Comparison of ENCODE assay signal across 11 cellular contexts in genomic region chr13:113123226-113124150, GRCh38. TPM values are rescaled to one million over a fixed set of nuclear protein-coding genes. Genes with fewer than 3 reads are reported as not detected.
DNase-seq lines count a peak whose midpoint lies in the region; ATAC-seq and TF ChIP-seq lines count a peak whose summit lies in the region.
"Had no signal": no experiment of that assay in that cellular context is flagged by ENCODE, and none has a peak within 500 bp of the region (broad histone marks: within the 10 kb centered on the region; RNA-seq: fewer than 3 reads in every experiment).

No MANE protein-coding gene starts in this region.

- TF ChIP-seq CTCF in 22Rv1 (IDR thresholded peaks at IDR 0.05) = peak; percentile 29; the same call in 1 of the 2 replicates
- peak; percentile 31 for TF ChIP-seq CTCF in GM13977 (IDR thresholded peaks at IDR 0.05; ENCODE audit: extremely low read depth, insufficient read depth, missing control alignments)
- TF ChIP-seq CTCF in astrocyte of the cerebellum (IDR thresholded peaks at IDR 0.05; ENCODE audit: low read depth, low read length, missing control alignments) = peak; percentile 24
- TF ChIP-seq CTCF in lower lobe of right lung (IDR thresholded peaks at IDR 0.05) = no peak

- H3K9me3 ChIP-seq in lower lobe of right lung = no peaks in the 10 kb centered on the region

- intact Hi-C loops in lower lobe of right lung (cut with DNase I) = no loop called here

- H3K27me3 ChIP-seq in lower lobe of right lung (ENCODE audit: low read depth) = no peaks in the 10 kb centered on the region

- no peaks in the 10 kb centered on the region for H3K36me3 ChIP-seq in lower lobe of right lung

- no peak overlapping the region for H3K27ac ChIP-seq in 22Rv1
- peak overlapping the region; percentile 62 for H3K27ac ChIP-seq in lower lobe of right lung

- H3K4me3 ChIP-seq in astrocyte of the cerebellum (ENCODE audit: low read depth, low read length) (no peak overlapping the region), lower lobe of right lung (peak overlapping the region; percentile 43)

- H3K4me1 ChIP-seq in lower lobe of right lung = no peaks in the 10 kb centered on the region

- ATAC-seq in lower lobe of right lung (peak in 1 of 2 donors; percentile 20), GM19351 (IDR thresholded peaks at IDR 0.05; ENCODE audit: unreplicated experiment) (no peak)

- in situ Hi-C loops in GM13977 (cut with MboI; ENCODE audit: low pct_unique_long_range_greater_than_20kb, low sequenced_read_pairs, unreplicated experiment) (no loop called here), astrocyte of the cerebellum (cut with HindIII; ENCODE audit: low sequenced_read_pairs) (no loop called here)

- DNase-seq in GM13977 (ENCODE audit: low spot score) (no peak), astrocyte of the cerebellum (ENCODE audit: low read depth) (no peak), lower lobe of right lung (peak; percentile 41), NCI-H146 (lab: John Stamatoyannopoulos, UW) (no peak), foreskin melanocyte (no peak)
- no peak for DNase-seq in NK-92 treated with Interleukin-12 subunit alpha and Interleukin-12 subunit beta, amount 100 ng/mL, for 24 hours (lab: John Stamatoyannopoulos, UW)
- DNase-seq: activated CD4-positive, alpha-beta memory T cell treated with anti-CD3 and anti-CD28 coated beads, Interleukin-2, amount 10 ng/mL, durations not matched to agents 7 days and 5 days; effector CD8-positive, alpha-beta T cell; NCI-H2081 had no signal

RNA-seq across cellular contexts. Expression of gene F10, which starts 0.9 kb away (rescaled TPM):
- 8.9 TPM for total RNA-seq in lower lobe of right lung
- total RNA-seq: activated CD4-positive, alpha-beta memory T cell treated with anti-CD3 and anti-CD28 coated beads, Interleukin-2, amount 10 ng/mL, durations not matched to agents 7 days and 5 days had no signal

RNA-seq across cellular contexts. Expression of gene F7, which starts 17.9 kb away (rescaled TPM):
- total RNA-seq in lower lobe of right lung = not detected
- total RNA-seq: activated CD4-positive, alpha-beta memory T cell treated with anti-CD3 and anti-CD28 coated beads, Interleukin-2, amount 10 ng/mL, durations not matched to agents 7 days and 5 days had no signal

RNA-seq across cellular contexts. Expression of gene PROZ, which starts 35.0 kb away (rescaled TPM):
- total RNA-seq in lower lobe of right lung = not detected
- total RNA-seq: activated CD4-positive, alpha-beta memory T cell treated with anti-CD3 and anti-CD28 coated beads, Interleukin-2, amount 10 ng/mL, durations not matched to agents 7 days and 5 days had no signal
